ENCODE assay signal across 8 cellular contexts in the genomic region with DNA sequence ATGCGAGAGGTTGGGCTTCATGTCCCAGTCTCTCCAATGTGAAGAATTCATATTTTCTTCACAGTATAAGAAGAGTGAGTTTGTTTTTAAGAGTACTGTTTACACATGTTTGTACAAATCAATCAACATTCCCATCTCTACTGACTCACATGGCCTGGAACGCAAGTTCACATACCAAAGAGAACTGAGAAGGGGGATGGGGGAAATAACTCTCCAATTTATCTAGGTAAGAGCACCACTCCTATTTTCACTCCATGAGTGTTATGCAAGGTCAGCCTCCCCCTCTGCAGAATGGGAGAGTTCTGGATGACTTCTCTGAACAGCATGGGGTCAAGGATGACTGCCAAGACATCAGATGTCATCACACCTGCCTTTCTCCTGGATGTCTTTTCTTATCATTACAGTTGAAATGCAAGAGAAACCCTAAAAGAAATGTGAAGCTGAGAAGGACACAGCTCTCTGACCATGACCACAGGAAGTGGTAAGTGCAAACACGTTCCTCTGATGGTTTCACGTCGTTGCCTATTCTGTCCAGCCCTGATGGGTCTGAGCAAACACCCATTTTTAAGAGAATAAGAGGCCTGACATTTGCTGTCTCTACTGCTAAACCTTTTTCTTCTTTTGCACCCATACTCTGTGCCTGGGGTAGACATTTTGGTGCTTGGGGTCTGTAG.
DNase-seq lines count a peak whose midpoint lies in the region; ATAC-seq, FAIRE-seq and TF ChIP-seq lines count a peak whose summit lies in the region.

No MANE protein-coding gene starts in this region.

- TF ChIP-seq CTCF in left lung (IDR thresholded peaks at IDR 0.05): no peak
- TF ChIP-seq CTCF in BE2C (IDR thresholded peaks at IDR 0.05; ENCODE audit: low read depth, low read length): no peak

- no peaks in the 10 kb centered on the region for H3K9me3 ChIP-seq in left lung
- no peaks in the 10 kb centered on the region for H3K9me3 ChIP-seq in BE2C

- intact Hi-C loops in left lung (cut with DNase I): no loop called here

- ATAC-seq in GM18502 (IDR thresholded peaks at IDR 0.05; ENCODE audit: poor library complexity, unreplicated experiment): peak; percentile 64
- ATAC-seq in left lung: peak; percentile 73

- no peak for FAIRE-seq in H54 (lab: Jason Lieb, UNC)

- TF ChIP-seq POLR2A in H54 (IDR thresholded peaks at IDR 0.05; ENCODE audit: low read depth, low read length): no peak

- H3K4me3 ChIP-seq in left lung: no peak overlapping the region
- no peak overlapping the region for H3K4me3 ChIP-seq in BE2C (ENCODE audit: low read depth, low read length)

- H3K4me1 ChIP-seq in left lung (no peaks in the 10 kb centered on the region), BE2C (peaks cover 4% of the 10 kb centered on the region)

- DNase-seq in HCEC 1CT (peak; percentile 56), LoVo (ENCODE audit: low spot score) (peak; percentile 2), left lung (no peak), NCI-H1930 (lab: John Stamatoyannopoulos, UW) (no peak), BE2C (no peak), H54 (ENCODE audit: insufficient read length, low spot score) (no peak)
- no peak for DNase-seq in stimulated activated naive CD4-positive, alpha-beta T cell (lab: John Stamatoyannopoulos, UW)

- H3K36me3 ChIP-seq in left lung (no peaks in the 10 kb centered on the region), BE2C (no peaks in the 10 kb centered on the region)

- H3K27me3 ChIP-seq in left lung (no peaks in the 10 kb centered on the region), BE2C (no peaks in the 10 kb centered on the region)

- no peak overlapping the region for H3K27ac ChIP-seq in left lung

Comparison
In these comparisons a context has a peak if more than half of its experiments do, and no peak if none do; other contexts are left out.
1. DNase-seq: peak in HCEC 1CT (single experiment) and LoVo (single experiment); none in left lung (0 of 2), NCI-H1930 (0 of 2), stimulated activated naive CD4-positive, alpha-beta T cell (0 of 6), BE2C (single experiment) and H54 (single experiment).